1 cellular context compared by ENCODE assay signal in genomic region chr7:30478349-30479228, GRCh38.
TF ChIP-seq lines count a peak whose summit lies in the region.

Gene NOD1 (minus strand): TSS chr7:30478784. CDS start chr7:30456921, 21,863 bp downstream.

TF ChIP-seq in K562, 482 proteins besides CTCF, POLR2A, EP300 and RAD21 (continued from another document and continues in another):
- TF ChIP-seq HMGXB4 (CRISPR knock-in tag; IDR thresholded peaks at IDR 0.05) (peak; percentile 30; the same call in 1 of the 2 replicates), FOXK1 (CRISPR knock-in tag; IDR thresholded peaks at IDR 0.05; ENCODE audit: borderline replicate concordance) (0 out of 2 replicates have a peak, but pooled peaks have one; percentile 41), ARNT (IDR thresholded peaks at IDR 0.05) (no peak), GTF2A2 (tag; IDR thresholded peaks at IDR 0.05) (no peak), SOX6 (IDR thresholded peaks at IDR 0.05) (no peak), MEF2D (tag; conservative IDR thresholded peaks at IDR 0.05; ENCODE audit: low read depth) (no peak), ZNF79 (CRISPR knock-in tag; IDR thresholded peaks at IDR 0.05; ENCODE audit: low read depth) (no peak), RBM25 (IDR thresholded peaks at IDR 0.05; ENCODE audit: low read depth, low read length, severe bottlenecking) (peak; percentile 66), ZNF274 (IDR thresholded peaks at IDR 0.05; ENCODE audit: borderline replicate concordance, low read depth, low read length) (no peak), NRF1 (conservative IDR thresholded peaks at IDR 0.05 in 1 of 2, IDR thresholded peaks at IDR 0.05 in 1 of 2) (peak; percentile 75 to 78), SAFB (IDR thresholded peaks at IDR 0.05; ENCODE audit: borderline replicate concordance, low read depth, low read length) (no peak), SPI1 (IDR thresholded peaks at IDR 0.05; ENCODE audit: borderline replicate concordance, low read depth, low read length) (peak; percentile 77; the same call in 1 of the 2 replicates), ZFPM2 (CRISPR knock-in tag; IDR thresholded peaks at IDR 0.05) (no peak), CHD1 (IDR thresholded peaks at IDR 0.05; ENCODE audit: low read length) (peak; percentile 25), HNRNPUL1 (IDR thresholded peaks at IDR 0.05; ENCODE audit: low read length) (no peak), KDM2B (CRISPR knock-in tag; IDR thresholded peaks at IDR 0.05) (peak; percentile 62; the same call in 1 of the 2 replicates), TCF7 (IDR thresholded peaks at IDR 0.05; ENCODE audit: borderline replicate concordance) (no peak), ZNF445 (CRISPR knock-in tag; IDR thresholded peaks at IDR 0.05; ENCODE audit: low read depth) (no peak), CREBBP (IDR thresholded peaks at IDR 0.05; ENCODE audit: low read depth, low read length) (no peak), RBM39 (optimal IDR thresholded peaks at IDR 0.05; ENCODE audit: low read depth, low read length) (no peak), MNT (conservative IDR thresholded peaks at IDR 0.05) (peak; percentile 47 to 74; a peak in 3 of 4 replicates), BCL6 (CRISPR knock-in tag; IDR thresholded peaks at IDR 0.05) (no peak), ZNF263 (CRISPR knock-in tag; IDR thresholded peaks at IDR 0.05; ENCODE audit: borderline replicate concordance) (no peak), HDGF (IDR thresholded peaks at IDR 0.05) (no peak), SLC30A9 (CRISPR knock-in tag; IDR thresholded peaks at IDR 0.05) (no peak), ZBTB7A (IDR thresholded peaks at IDR 0.05; ENCODE audit: borderline replicate concordance, control insufficient read depth, low read depth, low read length) (peak; percentile 93), NFATC3 (IDR thresholded peaks at IDR 0.05) (no peak), SMARCA4 (IDR thresholded peaks at IDR 0.05) (no peak), PTRF (tag; IDR thresholded peaks at IDR 0.05) (no peak), L3MBTL2 (IDR thresholded peaks at IDR 0.05) (peak; percentile 76), ZNF507 (tag; conservative IDR thresholded peaks at IDR 0.05) (no peak), NONO (IDR thresholded peaks at IDR 0.05; ENCODE audit: low read depth in 2 of 2, low read length in 1 of 2) (0 out of 4 replicates have a peak, but pooled peaks of 1 of the 2 experiments have one; percentile 59), ZNF696 (CRISPR knock-in tag; conservative IDR thresholded peaks at IDR 0.05) (no peak), CBFA2T3 (IDR thresholded peaks at IDR 0.05) (no peak), TRIM28 (IDR thresholded peaks at IDR 0.05) (no peak), ARHGAP35 (IDR thresholded peaks at IDR 0.05; ENCODE audit: partially characterized antibody) (no peak), CAMTA2 (CRISPR knock-in tag; conservative IDR thresholded peaks at IDR 0.05) (no peak), NR2F6 (CRISPR knock-in tag; IDR thresholded peaks at IDR 0.05) (no peak), ZEB2 (IDR thresholded peaks at IDR 0.05) (no peak), ZBTB12 (CRISPR knock-in tag; IDR thresholded peaks at IDR 0.05) (no peak), POU5F1 (IDR thresholded peaks at IDR 0.05; ENCODE audit: borderline replicate concordance, low read depth, low read length, partially characterized antibody) (no peak), SRF (CRISPR knock-in tag; IDR thresholded peaks at IDR 0.05) (peak in 1 of 2 experiments; percentile 81; a peak in 1 of 4 replicates), TFAM (CRISPR knock-in tag; conservative IDR thresholded peaks at IDR 0.05) (no peak), MECOM (CRISPR knock-in tag; IDR thresholded peaks at IDR 0.05) (no peak), ZNF280A (IDR thresholded peaks at IDR 0.05; ENCODE audit: low read depth, partially characterized antibody) (no peak), AFF4 (CRISPR knock-in tag; IDR thresholded peaks at IDR 0.05) (peak; percentile 67; the same call in 1 of the 2 replicates), HMGN3 (IDR thresholded peaks at IDR 0.05; ENCODE audit: borderline replicate concordance, extremely low read depth, insufficient read length, low read depth, low read length) (peak; percentile 71), CREM (IDR thresholded peaks at IDR 0.05; ENCODE audit: low read depth) (peak; percentile 45; the same call in 1 of the 2 replicates)
- TF ChIP-seq, protein P1, sequence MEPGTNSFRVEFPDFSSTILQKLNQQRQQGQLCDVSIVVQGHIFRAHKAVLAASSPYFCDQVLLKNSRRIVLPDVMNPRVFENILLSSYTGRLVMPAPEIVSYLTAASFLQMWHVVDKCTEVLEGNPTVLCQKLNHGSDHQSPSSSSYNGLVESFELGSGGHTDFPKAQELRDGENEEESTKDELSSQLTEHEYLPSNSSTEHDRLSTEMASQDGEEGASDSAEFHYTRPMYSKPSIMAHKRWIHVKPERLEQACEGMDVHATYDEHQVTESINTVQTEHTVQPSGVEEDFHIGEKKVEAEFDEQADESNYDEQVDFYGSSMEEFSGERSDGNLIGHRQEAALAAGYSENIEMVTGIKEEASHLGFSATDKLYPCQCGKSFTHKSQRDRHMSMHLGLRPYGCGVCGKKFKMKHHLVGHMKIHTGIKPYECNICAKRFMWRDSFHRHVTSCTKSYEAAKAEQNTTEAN (CRISPR knock-in tag; IDR thresholded peaks at IDR 0.05): 0 out of 2 replicates have a peak, but pooled peaks have one; percentile 66
- TF ChIP-seq, protein P2, sequence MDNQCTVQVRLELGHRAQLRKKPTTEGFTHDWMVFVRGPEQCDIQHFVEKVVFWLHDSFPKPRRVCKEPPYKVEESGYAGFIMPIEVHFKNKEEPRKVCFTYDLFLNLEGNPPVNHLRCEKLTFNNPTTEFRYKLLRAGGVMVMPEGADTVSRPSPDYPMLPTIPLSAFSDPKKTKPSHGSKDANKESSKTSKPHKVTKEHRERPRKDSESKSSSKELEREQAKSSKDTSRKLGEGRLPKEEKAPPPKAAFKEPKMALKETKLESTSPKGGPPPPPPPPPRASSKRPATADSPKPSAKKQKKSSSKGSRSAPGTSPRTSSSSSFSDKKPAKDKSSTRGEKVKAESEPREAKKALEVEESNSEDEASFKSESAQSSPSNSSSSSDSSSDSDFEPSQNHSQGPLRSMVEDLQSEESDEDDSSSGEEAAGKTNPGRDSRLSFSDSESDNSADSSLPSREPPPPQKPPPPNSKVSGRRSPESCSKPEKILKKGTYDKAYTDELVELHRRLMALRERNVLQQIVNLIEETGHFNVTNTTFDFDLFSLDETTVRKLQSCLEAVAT (IDR thresholded peaks at IDR 0.05): no peak
- TF ChIP-seq, protein P3, sequence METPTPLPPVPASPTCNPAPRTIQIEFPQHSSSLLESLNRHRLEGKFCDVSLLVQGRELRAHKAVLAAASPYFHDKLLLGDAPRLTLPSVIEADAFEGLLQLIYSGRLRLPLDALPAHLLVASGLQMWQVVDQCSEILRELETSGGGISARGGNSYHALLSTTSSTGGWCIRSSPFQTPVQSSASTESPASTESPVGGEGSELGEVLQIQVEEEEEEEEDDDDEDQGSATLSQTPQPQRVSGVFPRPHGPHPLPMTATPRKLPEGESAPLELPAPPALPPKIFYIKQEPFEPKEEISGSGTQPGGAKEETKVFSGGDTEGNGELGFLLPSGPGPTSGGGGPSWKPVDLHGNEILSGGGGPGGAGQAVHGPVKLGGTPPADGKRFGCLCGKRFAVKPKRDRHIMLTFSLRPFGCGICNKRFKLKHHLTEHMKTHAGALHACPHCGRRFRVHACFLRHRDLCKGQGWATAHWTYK (CRISPR knock-in tag; IDR thresholded peaks at IDR 0.05): peak; percentile 63; the same call in 1 of the 2 replicates
